Comparison of ENCODE assay signal across 26 cellular contexts in the genomic region with DNA sequence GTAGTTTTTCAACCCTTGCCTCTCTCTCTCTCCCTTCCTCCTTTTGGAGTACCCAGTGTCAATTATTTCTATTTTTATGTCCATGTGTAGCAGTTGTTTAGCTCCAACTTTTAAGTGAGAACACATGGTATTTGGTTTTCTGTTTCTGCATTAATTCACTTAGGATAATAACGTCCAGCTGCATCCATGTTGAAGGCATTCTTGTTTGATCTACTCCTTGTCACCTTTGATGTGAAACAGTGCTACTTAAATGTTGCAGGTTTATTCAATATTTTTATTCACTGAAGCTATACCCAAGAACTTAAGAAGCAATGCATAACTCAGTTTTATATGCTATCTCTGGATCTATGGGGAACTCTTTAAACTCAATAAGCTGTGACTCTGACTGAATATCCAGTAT.
"Had no signal": no experiment of that assay in that cellular context is flagged by ENCODE, and none has a peak within 500 bp of the region (broad histone marks: within the 10 kb centered on the region; RNA-seq: fewer than 3 reads in every experiment).

No MANE protein-coding gene starts in this region.

- ATAC-seq: stimulated activated effector memory CD8-positive, alpha-beta T cell treated with anti-CD3 and anti-CD28 coated beads, Interleukin-12 subunit alpha, Interleukin-12 subunit beta, amount 100 ng/mL, for 72 hours; stimulated activated memory B cell treated with anti-CD40 and anti-IgM and Interleukin-4, amounts not matched to agents 10 μg/mL and 1 μg/mL and 100 μg/mL, for 72 hours; stimulated activated naive B cell treated with anti-CD40 and anti-IgM and Interleukin-4, amounts not matched to agents 10 μg/mL and 1 μg/mL and 100 μg/mL, for 72 hours; stimulated activated naive CD8-positive, alpha-beta T cell treated with anti-CD3 and anti-CD28 coated beads, Interleukin-15, amount 100 ng/mL, for 72 hours; stimulated activated naive CD8-positive, alpha-beta T cell treated with anti-CD3 and anti-CD28 coated beads, Interleukin-15, Interleukin-2, amounts not matched to agents 100 U/mL and 50 U/mL, for 24 hours; upper lobe of right lung had no signal

- H3K9me3 ChIP-seq: stomach, suprapubic skin, testis, thoracic aorta, thyroid gland, tibial artery, tibial nerve, transverse colon, upper lobe of left lung, upper lobe of right lung, uterus, vagina had no signal

- H3K4me3 ChIP-seq: stomach, suprapubic skin, testis, thoracic aorta, thyroid gland, tibial artery, tibial nerve, transverse colon, upper lobe of left lung, upper lobe of right lung, uterus, vagina had no signal

- H3K27me3 ChIP-seq: stomach, suprapubic skin, testis, thyroid gland, tibial artery, tibial nerve, transverse colon, upper lobe of left lung, upper lobe of right lung, uterus, vagina had no signal

- H3K27ac ChIP-seq: stomach, suprapubic skin, testis, thoracic aorta, thyroid gland, tibial artery, tibial nerve, transverse colon, upper lobe of left lung, upper lobe of right lung, uterus, vagina had no signal

- H3K36me3 ChIP-seq: stomach, suprapubic skin, thoracic aorta, thyroid gland, tibial artery, tibial nerve, transverse colon, upper lobe of left lung, upper lobe of right lung, uterus, vagina had no signal

- DNase-seq: stimulated activated CD4-positive, alpha-beta T cell treated with anti-CD3 and anti-CD28 coated beads, Interleukin-2, amount 100 ng/mL, for 48 hours; stimulated activated CD4-positive, alpha-beta T cell treated with anti-CD3 and anti-CD28 coated beads, Interleukin-4, amount 100 ng/mL, for 1 hour; stimulated activated CD4-positive, alpha-beta T cell treated with anti-CD3 and anti-CD28 coated beads, Interleukin-4, amount 100 ng/mL, for 24 hours; stimulated activated CD4-positive, alpha-beta T cell treated with anti-CD3 and anti-CD28 coated beads, Interleukin-4, amount 100 ng/mL, for 4 hours; stimulated activated CD8-positive, alpha-beta memory T cell treated with anti-CD3 and anti-CD28 coated beads, Interleukin-4, amount 100 ng/mL, for 48 hours; stimulated activated naive B cell treated with anti-CD40 and anti-IgM and Interleukin-4, amounts not matched to agents 10 μg/mL and 1 μg/mL and 100 μg/mL, for 72 hours; stimulated activated naive CD4-positive, alpha-beta T cell; stimulated activated naive CD4-positive, alpha-beta T cell treated with Interleukin-2 at 50 U/mL for 16 hours; stimulated activated naive CD8-positive, alpha-beta T cell treated with anti-CD3 and anti-CD28 coated beads, Interleukin-15, amount 100 ng/mL, for 72 hours; stimulated activated naive CD8-positive, alpha-beta T cell treated with anti-CD3 and anti-CD28 coated beads, Interleukin-15, Interleukin-2, amounts not matched to agents 100 U/mL and 50 U/mL, for 24 hours; stomach; substantia nigra; testis; thyroid gland; tibial artery; transverse colon; trophoblast cell; upper lobe of left lung; upper lobe of right lung; uterus had no signal

- H3K4me1 ChIP-seq: stomach, suprapubic skin, testis, thyroid gland, tibial artery, tibial nerve, transverse colon, upper lobe of left lung, upper lobe of right lung, uterus, vagina had no signal
